Comparison of ENCODE assay signal across 8 cellular contexts in the genomic region with DNA sequence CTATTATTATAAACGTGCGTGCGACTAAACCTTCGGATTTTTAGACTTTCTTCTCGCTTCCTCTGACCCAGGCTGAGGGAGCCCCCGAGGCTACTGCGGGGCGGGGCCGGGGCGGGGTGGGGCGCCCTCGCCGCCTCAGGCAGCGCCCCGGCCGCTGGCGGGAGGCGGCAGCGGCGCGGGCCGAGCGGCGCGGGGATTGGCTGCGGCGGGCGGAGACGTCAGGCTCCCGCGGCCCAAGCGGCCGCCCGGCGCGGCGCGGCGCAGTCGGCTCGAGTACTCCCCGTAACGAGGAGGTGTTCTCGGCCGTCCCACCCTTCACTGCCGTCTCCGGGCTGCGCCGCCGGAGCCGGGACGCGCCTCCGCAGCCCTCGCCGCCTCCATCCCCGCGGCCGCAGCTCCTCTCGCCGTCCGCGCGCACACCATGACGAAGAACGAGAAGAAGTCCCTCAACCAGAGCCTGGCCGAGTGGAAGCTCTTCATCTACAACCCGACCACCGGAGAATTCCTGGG. TPM values are rescaled to one million over a fixed set of nuclear protein-coding genes. Genes with fewer than 3 reads are reported as not detected.
DNase-seq lines count a peak whose midpoint lies in the region; ATAC-seq and TF ChIP-seq lines count a peak whose summit lies in the region.

A gene (plus strand): TSS at position 263 of the 510 bp plus-strand sequence. CDS start 159 bp downstream, at position 422.

- peaks cover 22% of the 10 kb centered on the region for H3K4me1 ChIP-seq in body of pancreas
- H3K4me1 ChIP-seq in iPS-18a (ENCODE audit: control insufficient read depth, low read depth, low read length): peaks cover 15% of the 10 kb centered on the region
- peaks cover 12% of the 10 kb centered on the region for H3K4me1 ChIP-seq in skeletal muscle satellite cell (ENCODE audit: control insufficient read depth, insufficient read depth, low read length)

- peak in 1 of 7 experiments; percentile 27 for TF ChIP-seq CTCF in body of pancreas (IDR thresholded peaks at IDR 0.05)

- intact Hi-C loops in body of pancreas (cut with DNase I): no loop called here

- DNase-seq in NCI-H2029 (lab: John Stamatoyannopoulos, UW) (peak; percentile 56), NCI-H2029 treated with DMSO at 0.1 percent for 48 hours (lab: John Stamatoyannopoulos, UW) (no peak), NCI-H2081 (lab: John Stamatoyannopoulos, UW) (peak; percentile 86 to 93), UCSD-AML1 (lab: John Stamatoyannopoulos, UW; ENCODE audit: unreplicated experiment) (peak; percentile 87), body of pancreas (peak; percentile 82 to 88 (median 85))

- H3K4me3 ChIP-seq in body of pancreas (peak within 1 kb of the TSS; percentile 62 to 82), iPS-18a (ENCODE audit: low read length) (peak within 1 kb of the TSS; percentile 98), skeletal muscle satellite cell (ENCODE audit: low read length) (peak within 1 kb of the TSS; percentile 98)

- peak; percentile 74 for ATAC-seq in HG02943 (IDR thresholded peaks at IDR 0.05; ENCODE audit: low read depth, unreplicated experiment)
- peak; percentile 86 for ATAC-seq in body of pancreas

- H3K36me3 ChIP-seq in body of pancreas (replicated peaks in 1 of 2; ENCODE audit: insufficient read depth in 1 of 2, low read depth in 2 of 2): no peaks in the 10 kb centered on the region
- H3K36me3 ChIP-seq in iPS-18a (ENCODE audit: control insufficient read depth, low read depth, low read length): no peaks in the 10 kb centered on the region
- H3K36me3 ChIP-seq in skeletal muscle satellite cell (ENCODE audit: insufficient read depth, low read length): no peaks in the 10 kb centered on the region

- peak within 1 kb of the TSS; percentile 80 to 98 (median 92) for H3K27ac ChIP-seq in body of pancreas
- H3K27ac ChIP-seq in iPS-18a (ENCODE audit: low read length): peak within 1 kb of the TSS; percentile 49

- TF ChIP-seq POLR2A in body of pancreas (IDR thresholded peaks at IDR 0.05): peak; percentile 83 to 88 (median 83)

- peak within 1 kb of the TSS; percentile 98 for H3K4me2 ChIP-seq in skeletal muscle satellite cell (ENCODE audit: low read length)

- H3K9ac ChIP-seq in iPS-18a (ENCODE audit: low read length) (peak within 1 kb of the TSS; percentile 96), skeletal muscle satellite cell (ENCODE audit: low read depth, low read length) (peak within 1 kb of the TSS; percentile 91)

- WGBS in body of pancreas, 2 donors: 0% methylated on average over 55 of the region's 69 CpGs; no CpG with 5 or more reads in 1 of the 2 donors

- H3K9me3 ChIP-seq in body of pancreas (no peaks in the 10 kb centered on the region), iPS-18a (ENCODE audit: control insufficient read depth, low read depth, low read length) (no peaks in the 10 kb centered on the region), skeletal muscle satellite cell (replicated peaks; ENCODE audit: low read length) (no peaks in the 10 kb centered on the region)

- H3K27me3 ChIP-seq in body of pancreas: no peaks in the 10 kb centered on the region
- no peaks in the 10 kb centered on the region for H3K27me3 ChIP-seq in iPS-18a (ENCODE audit: control insufficient read depth, insufficient read depth, low read length)
- no peaks in the 10 kb centered on the region for H3K27me3 ChIP-seq in skeletal muscle satellite cell (ENCODE audit: control insufficient read depth, insufficient read depth, low read length)

RNA-seq across cellular contexts. Expression of the gene that starts here (rescaled TPM):
- 10 to 100 TPM; 13.2 to 28.0 TPM for total RNA-seq in body of pancreas
- total RNA-seq in skeletal muscle satellite cell (2012; rRNA removed): 42.6 and 63.6 TPM in 2 replicates
